1 cellular context compared by ENCODE assay signal in genomic region chr12:119664642-119665041, GRCh38.
TF ChIP-seq lines count a peak whose summit lies in the region.

No MANE protein-coding gene starts in this region.

TF ChIP-seq in GM23338, 12 proteins besides CTCF, POLR2A, EP300 and RAD21 (continued from another document):
- TF ChIP-seq POLR2AphosphoS5 (IDR thresholded peaks at IDR 0.05; ENCODE audit: low read depth) (no peak), EZH2phosphoT487 (IDR thresholded peaks at IDR 0.05; ENCODE audit: unreplicated experiment) (no peak), NANOG (IDR thresholded peaks at IDR 0.05; ENCODE audit: borderline replicate concordance) (no peak)
- TF ChIP-seq, protein P1, sequence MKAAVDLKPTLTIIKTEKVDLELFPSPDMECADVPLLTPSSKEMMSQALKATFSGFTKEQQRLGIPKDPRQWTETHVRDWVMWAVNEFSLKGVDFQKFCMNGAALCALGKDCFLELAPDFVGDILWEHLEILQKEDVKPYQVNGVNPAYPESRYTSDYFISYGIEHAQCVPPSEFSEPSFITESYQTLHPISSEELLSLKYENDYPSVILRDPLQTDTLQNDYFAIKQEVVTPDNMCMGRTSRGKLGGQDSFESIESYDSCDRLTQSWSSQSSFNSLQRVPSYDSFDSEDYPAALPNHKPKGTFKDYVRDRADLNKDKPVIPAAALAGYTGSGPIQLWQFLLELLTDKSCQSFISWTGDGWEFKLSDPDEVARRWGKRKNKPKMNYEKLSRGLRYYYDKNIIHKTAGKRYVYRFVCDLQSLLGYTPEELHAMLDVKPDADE (IDR thresholded peaks at IDR 0.05), result no peak
